ENCODE assay signal across 15 cellular contexts in genomic region chr12:68630050-68630449, GRCh38. TPM values are rescaled to one million over a fixed set of nuclear protein-coding genes. Genes with fewer than 3 reads are reported as not detected.
DNase-seq lines count a peak whose midpoint lies in the region; ATAC-seq, FAIRE-seq and TF ChIP-seq lines count a peak whose summit lies in the region.
"Had no signal": no experiment of that assay in that cellular context is flagged by ENCODE, and none has a peak within 500 bp of the region (broad histone marks: within the 10 kb centered on the region; RNA-seq: fewer than 3 reads in every experiment).

No MANE protein-coding gene starts in this region.

- ATAC-seq in esophagus mucosa (peak; percentile 35), psoas muscle (peak; percentile 47 to 86 (median 66)), HG03342 (IDR thresholded peaks at IDR 0.05; ENCODE audit: unreplicated experiment) (no peak)

- no peak overlapping the region for H3K27ac ChIP-seq in psoas muscle
- H3K27ac ChIP-seq: transverse colon had no signal

- H3K36me3 Mint-ChIP-seq in T-helper 1 cell treated with Interleukin-12 subunit alpha and Interleukin-12 subunit beta and Interleukin-4 antibody, amounts not matched to agents 30 μg/mL and 1 μg/mL, for 36 hours (ENCODE audit: low read depth) = peaks cover 47% of the 10 kb centered on the region

- FAIRE-seq in GM19239 (lab: Jason Lieb, UNC) = no peak
- FAIRE-seq: colon had no signal

- H3K27me3 Mint-ChIP-seq in T-helper 1 cell treated with Interleukin-12 subunit alpha and Interleukin-12 subunit beta and Interleukin-4 antibody, amounts not matched to agents 30 μg/mL and 1 μg/mL, for 36 hours (ENCODE audit: low read depth) = no peaks in the 10 kb centered on the region

- H3K4me3 Mint-ChIP-seq in T-helper 1 cell treated with Interleukin-12 subunit alpha and Interleukin-12 subunit beta and Interleukin-4 antibody, amounts not matched to agents 30 μg/mL and 1 μg/mL, for 36 hours = no peak overlapping the region

- DNase-seq in T-helper 1 cell (no peak), OCI-M1 (lab: John Stamatoyannopoulos, UW) (peak; percentile 44), psoas muscle (no peak), GM19239 (ENCODE audit: insufficient read length, low spot score) (no peak), Ammon's horn (ENCODE audit: low spot score) (no peak)
- DNase-seq: activated gamma-delta T cell treated with Interleukin-2 at 50 U/mL for 16 hours, DMS 273 treated with DMSO at 0.1 percent for 48 hours, GOT3, NCI-H1105 treated with DMSO at 0.1 percent for 48 hours, NCI-H526, transverse colon had no signal

- intact Hi-C loops in psoas muscle (cut with DNase I) = no loop called here

- peaks cover 0 to 5% of the 10 kb centered on the region in 2 donors for H3K36me3 ChIP-seq in psoas muscle (ENCODE audit: insufficient read depth in 1 of 2, low read depth in 1 of 2)

- peaks cover 43% of the 10 kb centered on the region for H3K4me1 ChIP-seq in psoas muscle

- peak overlapping the region; percentile 26 for H3K27ac Mint-ChIP-seq in T-helper 1 cell treated with Interleukin-12 subunit alpha and Interleukin-12 subunit beta and Interleukin-4 antibody, amounts not matched to agents 30 μg/mL and 1 μg/mL, for 36 hours

- no peaks in the 10 kb centered on the region for H3K27me3 ChIP-seq in psoas muscle (ENCODE audit: insufficient read depth in 3 of 3, low read length in 2 of 3)
- H3K27me3 ChIP-seq: transverse colon had no signal

- no peak overlapping the region for H3K4me3 ChIP-seq in psoas muscle
- H3K4me3 ChIP-seq: transverse colon had no signal

- H3K9me3 ChIP-seq in psoas muscle = peaks cover 5% of the 10 kb centered on the region
- H3K9me3 ChIP-seq: transverse colon had no signal

- TF ChIP-seq CTCF in psoas muscle (IDR thresholded peaks at IDR 0.05) = no peak

- H3K9me3 Mint-ChIP-seq in T-helper 1 cell treated with Interleukin-12 subunit alpha and Interleukin-12 subunit beta and Interleukin-4 antibody, amounts not matched to agents 30 μg/mL and 1 μg/mL, for 36 hours = peaks cover 13% of the 10 kb centered on the region

- peaks cover 51% of the 10 kb centered on the region for H3K4me1 Mint-ChIP-seq in T-helper 1 cell treated with Interleukin-12 subunit alpha and Interleukin-12 subunit beta and Interleukin-4 antibody, amounts not matched to agents 30 μg/mL and 1 μg/mL, for 36 hours (ENCODE audit: low read depth)

RNA-seq across cellular contexts. Expression of gene RAP1B, which starts 19.4 kb away (rescaled TPM):
- total RNA-seq in esophagus mucosa (87.6 TPM), psoas muscle (10 to 100 TPM; 36.2 to 65.6 (median 54.1) TPM)
- polyA plus RNA-seq in psoas muscle = 10 to 100 TPM; 39.7 to 85.7 (median 69.4) TPM

RNA-seq across cellular contexts. Expression of gene NUP107, which starts 56.7 kb away (rescaled TPM):
- total RNA-seq in esophagus mucosa = 27.0 TPM
- total RNA-seq in psoas muscle = 10 to 100 TPM; 17.6 to 21.1 (median 20.2) TPM
- 10 to 100 TPM in 2 of 3 donors, 1 to 10 TPM in 1; 9.2 to 22.8 (median 15.2) TPM for polyA plus RNA-seq in psoas muscle
